In genomic region chrX:1316527-1316926, GRCh38 we compare ENCODE assay signal across 11 cellular contexts. TPM values are rescaled to one million over a fixed set of nuclear protein-coding genes. Genes with fewer than 3 reads are reported as not detected.
DNase-seq lines count a peak whose midpoint lies in the region; ATAC-seq and TF ChIP-seq lines count a peak whose summit lies in the region.
"Had no signal": no experiment of that assay in that cellular context is flagged by ENCODE, and none has a peak within 500 bp of the region (broad histone marks: within the 10 kb centered on the region; RNA-seq: fewer than 3 reads in every experiment).

No MANE protein-coding gene starts in this region.

- TF ChIP-seq POLR2A in transverse colon (IDR thresholded peaks at IDR 0.05): no peak
- no peak for TF ChIP-seq POLR2A in prostate gland (IDR thresholded peaks at IDR 0.05)

- H3K4me3 Mint-ChIP-seq in activated T-cell treated with anti-CD3 and anti-CD28 coated beads, Interleukin-2, amount 50 U/mL, for 72 hours: peak overlapping the region in 1 of 2 donors; percentile 65
- no peak overlapping the region for H3K4me3 Mint-ChIP-seq in activated T-cell treated with anti-CD3 and anti-CD28 coated beads, Interleukin-2, amount 50 U/mL, for 24 hours
- H3K4me3 Mint-ChIP-seq in activated naive CD4-positive, alpha-beta T cell treated with anti-CD3 and anti-CD28 coated beads, Interleukin-2, amount 50 U/mL, for 24 hours: peak overlapping the region; percentile 39
- no peak overlapping the region for H3K4me3 Mint-ChIP-seq in type B pancreatic cell
- H3K4me3 Mint-ChIP-seq: memory B cell had no signal

- H3K4me1 ChIP-seq in transverse colon (no peaks in the 10 kb centered on the region), prostate gland (replicated peaks) (no peaks in the 10 kb centered on the region)

- peaks cover 17% of the 10 kb centered on the region for H3K4me1 Mint-ChIP-seq in activated T-cell treated with anti-CD3 and anti-CD28 coated beads, Interleukin-2, amount 50 U/mL, for 72 hours (ENCODE audit: low read depth)
- peaks cover 15% of the 10 kb centered on the region for H3K4me1 Mint-ChIP-seq in activated T-cell treated with anti-CD3 and anti-CD28 coated beads, Interleukin-2, amount 50 U/mL, for 24 hours (ENCODE audit: low read depth)
- peaks cover 4% of the 10 kb centered on the region for H3K4me1 Mint-ChIP-seq in activated naive CD4-positive, alpha-beta T cell treated with anti-CD3 and anti-CD28 coated beads, Interleukin-2, amount 50 U/mL, for 24 hours
- H3K4me1 Mint-ChIP-seq in type B pancreatic cell (ENCODE audit: unreplicated experiment): no peaks in the 10 kb centered on the region
- H3K4me1 Mint-ChIP-seq: memory B cell had no signal

- 54 to 70% methylated on average over 5 to 18 of the region's 18 CpGs for WGBS in transverse colon (ENCODE audit: low coverage in 1 of 2), 2 donors
- WGBS in prostate gland: 72% methylated on average over 18 of the region's 18 CpGs

- H3K27ac ChIP-seq in transverse colon: no peak overlapping the region
- no peak overlapping the region for H3K27ac ChIP-seq in prostate gland
- H3K27ac ChIP-seq: epithelial cell of prostate had no signal

- H3K4me3 ChIP-seq in transverse colon: no peak overlapping the region
- H3K4me3 ChIP-seq in prostate gland: no peak overlapping the region

- in situ Hi-C loops in transverse colon (cut with MboI; ENCODE audit: low pct_ligation_motif_present in 1 of 4, low pct_unique_long_range_greater_than_20kb in 1 of 4, low sequenced_read_pairs in 3 of 4): no loop called here

- DNase-seq in activated T-cell treated with anti-CD3 and anti-CD28 coated beads, Interleukin-2, amount 50 U/mL, for 72 hours: peak; percentile 31 to 49
- DNase-seq in activated T-cell treated with anti-CD3 and anti-CD28 coated beads, Interleukin-2, amount 50 U/mL, for 24 hours: no peak
- DNase-seq in medulla oblongata (ENCODE audit: extremely low spot score) (peak; percentile 80), transverse colon (peak; percentile 40), NCI-H187 treated with DMSO at 0.1 percent for 48 hours (lab: John Stamatoyannopoulos, UW) (no peak), type B pancreatic cell (ENCODE audit: extremely low spot score, unreplicated experiment) (no peak), prostate gland (ENCODE audit: low spot score) (no peak)

- TF ChIP-seq EP300 in transverse colon (IDR thresholded peaks at IDR 0.05; ENCODE audit: low read depth): no peak

- peaks cover 0 to 3% of the 10 kb centered on the region in 2 donors for H3K9me3 Mint-ChIP-seq in activated T-cell treated with anti-CD3 and anti-CD28 coated beads, Interleukin-2, amount 50 U/mL, for 72 hours
- H3K9me3 Mint-ChIP-seq in activated T-cell treated with anti-CD3 and anti-CD28 coated beads, Interleukin-2, amount 50 U/mL, for 24 hours: no peaks in the 10 kb centered on the region
- no peaks in the 10 kb centered on the region for H3K9me3 Mint-ChIP-seq in activated naive CD4-positive, alpha-beta T cell treated with anti-CD3 and anti-CD28 coated beads, Interleukin-2, amount 50 U/mL, for 24 hours
- no peaks in the 10 kb centered on the region for H3K9me3 Mint-ChIP-seq in type B pancreatic cell

- H3K36me3 Mint-ChIP-seq in activated T-cell treated with anti-CD3 and anti-CD28 coated beads, Interleukin-2, amount 50 U/mL, for 72 hours (ENCODE audit: insufficient read depth in 2 of 2): peaks cover 2 to 7% of the 10 kb centered on the region in 2 donors
- no peaks in the 10 kb centered on the region for H3K36me3 Mint-ChIP-seq in activated T-cell treated with anti-CD3 and anti-CD28 coated beads, Interleukin-2, amount 50 U/mL, for 24 hours (ENCODE audit: low read depth)
- H3K36me3 Mint-ChIP-seq in activated naive CD4-positive, alpha-beta T cell treated with anti-CD3 and anti-CD28 coated beads, Interleukin-2, amount 50 U/mL, for 24 hours: no peaks in the 10 kb centered on the region
- peaks cover 5% of the 10 kb centered on the region for H3K36me3 Mint-ChIP-seq in type B pancreatic cell

- H3K36me3 ChIP-seq in transverse colon (no peaks in the 10 kb centered on the region), prostate gland (no peaks in the 10 kb centered on the region)

- intact Hi-C loops in transverse colon (cut with DNase I; ENCODE audit: low total_unique reads): no loop called here
- intact Hi-C loops in prostate gland (cut with DNase I): no loop called here

- no peaks in the 10 kb centered on the region for H3K27me3 ChIP-seq in transverse colon
- no peaks in the 10 kb centered on the region for H3K27me3 ChIP-seq in prostate gland (replicated peaks; ENCODE audit: insufficient read depth)

- H3K9me3 ChIP-seq in transverse colon (no peaks in the 10 kb centered on the region), prostate gland (no peaks in the 10 kb centered on the region)

- ATAC-seq in activated T-cell treated with anti-CD3 and anti-CD28 coated beads, Interleukin-2, amount 50 U/mL, for 72 hours (replicated peaks in 1 of 2): peak; percentile 54 to 68
- ATAC-seq: HCT116 had no signal

- no peak overlapping the region for H3K27ac Mint-ChIP-seq in activated T-cell treated with anti-CD3 and anti-CD28 coated beads, Interleukin-2, amount 50 U/mL, for 72 hours
- H3K27ac Mint-ChIP-seq in activated T-cell treated with anti-CD3 and anti-CD28 coated beads, Interleukin-2, amount 50 U/mL, for 24 hours: no peak overlapping the region
- H3K27ac Mint-ChIP-seq in activated naive CD4-positive, alpha-beta T cell treated with anti-CD3 and anti-CD28 coated beads, Interleukin-2, amount 50 U/mL, for 24 hours: no peak overlapping the region
- H3K27ac Mint-ChIP-seq in type B pancreatic cell: no peak overlapping the region
- H3K27ac Mint-ChIP-seq: memory B cell had no signal

- H3K27me3 Mint-ChIP-seq in activated T-cell treated with anti-CD3 and anti-CD28 coated beads, Interleukin-2, amount 50 U/mL, for 72 hours (ENCODE audit: low read depth): no peaks in the 10 kb centered on the region
- H3K27me3 Mint-ChIP-seq in activated T-cell treated with anti-CD3 and anti-CD28 coated beads, Interleukin-2, amount 50 U/mL, for 24 hours: peaks cover 15% of the 10 kb centered on the region
- H3K27me3 Mint-ChIP-seq in activated naive CD4-positive, alpha-beta T cell treated with anti-CD3 and anti-CD28 coated beads, Interleukin-2, amount 50 U/mL, for 24 hours: no peaks in the 10 kb centered on the region
- H3K27me3 Mint-ChIP-seq in type B pancreatic cell: no peaks in the 10 kb centered on the region

- TF ChIP-seq CTCF in transverse colon (IDR thresholded peaks at IDR 0.05) (no peak), type B pancreatic cell (conservative IDR thresholded peaks at IDR 0.05) (no peak), prostate gland (IDR thresholded peaks at IDR 0.05) (no peak)

RNA-seq across cellular contexts. Expression of gene IL3RA, which starts 20.1 kb away (rescaled TPM):
- 1 to 10 TPM; 1.5 to 7.5 TPM for total RNA-seq in activated T-cell treated with anti-CD3 and anti-CD28 coated beads, Interleukin-2, amount 50 U/mL, for 72 hours
- total RNA-seq in transverse colon: 10 to 100 TPM in 1 of 4 donors, 1 to 10 TPM in 3; 3.0 to 11.1 (median 5.8) TPM
- not detected in 2 replicates for total RNA-seq in type B pancreatic cell (ENCODE audit: low replicate concordance)
- 1 to 10 TPM; 3.3 to 7.2 TPM for total RNA-seq in prostate gland

RNA-seq across cellular contexts. Expression of gene CSF2RA, which starts 47.9 kb away (rescaled TPM):
- under 1 TPM; 0.41 to 0.69 TPM for total RNA-seq in activated T-cell treated with anti-CD3 and anti-CD28 coated beads, Interleukin-2, amount 50 U/mL, for 72 hours
- total RNA-seq in transverse colon: 1 to 10 TPM in 3 of 4 donors, under 1 TPM in 1; 0.80 to 7.1 (median 4.1) TPM
- total RNA-seq in type B pancreatic cell (ENCODE audit: low replicate concordance): 5.1 and 6.7 TPM in 2 replicates
- 1 to 10 TPM; 4.0 to 5.4 TPM for total RNA-seq in prostate gland

Comparison
In these comparisons a context has a peak if more than half of its experiments do, and no peak if none do; other contexts are left out.
1. DNase-seq: peak in activated T-cell treated with anti-CD3 and anti-CD28 coated beads, Interleukin-2, amount 50 U/mL, for 72 hours (2 of 2), medulla oblongata (single experiment) and transverse colon (single experiment); none in activated T-cell treated with anti-CD3 and anti-CD28 coated beads, Interleukin-2, amount 50 U/mL, for 24 hours (single experiment), NCI-H187 treated with DMSO at 0.1 percent for 48 hours (single experiment), type B pancreatic cell (single experiment) and prostate gland (single experiment).